ENCODE assay signal across 10 cellular contexts in the genomic region with DNA sequence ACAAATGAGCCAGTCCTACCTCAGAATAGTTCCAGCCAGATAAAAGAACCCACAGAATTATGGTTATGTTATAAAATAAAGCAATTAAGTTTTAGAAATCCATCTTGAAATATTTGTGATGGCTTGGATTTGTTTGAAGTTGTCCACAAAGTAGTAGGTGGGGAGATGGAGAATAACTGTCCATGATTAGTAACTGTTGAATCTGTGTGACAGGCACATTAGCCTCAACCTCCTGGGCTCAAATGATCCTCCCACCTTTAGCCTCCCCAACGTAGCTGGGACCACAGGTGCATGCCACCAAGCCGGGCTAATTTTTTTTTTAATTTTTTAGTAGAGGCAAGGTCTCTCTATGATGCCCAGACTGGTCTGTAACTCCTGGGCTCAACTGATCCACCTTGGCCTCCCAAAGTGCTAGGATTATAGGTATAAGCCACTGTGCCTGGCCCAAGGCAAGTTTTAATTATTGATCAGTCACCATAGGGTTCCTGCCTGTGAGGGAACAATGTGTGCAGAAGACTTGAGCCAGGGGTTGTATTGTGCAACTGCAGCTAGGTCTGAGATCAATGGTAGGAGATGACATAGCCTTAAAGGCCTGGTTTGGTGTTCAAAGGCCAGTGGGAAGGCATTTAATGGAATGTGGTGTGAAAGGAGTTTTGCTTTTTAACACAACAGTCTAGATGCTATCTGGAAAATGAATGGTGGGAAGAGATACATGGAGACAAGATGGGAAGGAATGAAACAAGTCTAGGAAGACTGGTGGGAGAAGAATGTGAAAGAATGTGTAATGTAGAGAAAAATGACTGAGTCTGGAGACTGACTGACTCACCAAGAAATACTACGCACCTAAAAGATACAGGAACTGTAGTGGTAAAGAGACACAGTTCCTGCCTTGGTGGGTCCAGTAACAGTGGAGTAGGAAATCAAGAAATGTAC. TPM values are rescaled to one million over a fixed set of nuclear protein-coding genes. Genes with fewer than 3 reads are reported as not detected.
DNase-seq lines count a peak whose midpoint lies in the region; ATAC-seq and TF ChIP-seq lines count a peak whose summit lies in the region.
"Had no signal": no experiment of that assay in that cellular context is flagged by ENCODE, and none has a peak within 500 bp of the region (broad histone marks: within the 10 kb centered on the region; RNA-seq: fewer than 3 reads in every experiment).

No MANE protein-coding gene starts in this region.

- peak overlapping the region; percentile 78 for H3K4me2 ChIP-seq in SU-DHL-6 (ENCODE audit: low read depth, low read length, poor library complexity, severe bottlenecking)

- peaks cover 27 to 98% (median 72%) of the 10 kb centered on the region in 3 donors for H3K4me1 ChIP-seq in esophagus squamous epithelium

- peaks cover 98% of the 10 kb centered on the region for H3K79me2 ChIP-seq in SU-DHL-6 (ENCODE audit: insufficient read depth, low read length)

- H3F3A ChIP-seq in SU-DHL-6 (ENCODE audit: insufficient read depth): peaks cover 76% of the 10 kb centered on the region

- H3K9me2 ChIP-seq in SU-DHL-6 (replicated peaks; ENCODE audit: insufficient read depth, low read length): no peaks in the 10 kb centered on the region

- peak; percentile 51 for ATAC-seq in activated CD4-positive, alpha-beta T cell treated with anti-CD3 and anti-CD28 coated beads for 36 hours
- peak; percentile 24 for ATAC-seq in stimulated activated naive CD8-positive, alpha-beta T cell treated with anti-CD3 and anti-CD28 coated beads, Interleukin-15, Interleukin-2, amounts not matched to agents 100 U/mL and 50 U/mL, for 24 hours
- no peak for ATAC-seq in HG02588 (IDR thresholded peaks at IDR 0.05; ENCODE audit: unreplicated experiment)

- no peaks in the 10 kb centered on the region for H3K27me3 ChIP-seq in SU-DHL-6 (ENCODE audit: low read length)
- no peaks in the 10 kb centered on the region for H3K27me3 ChIP-seq in esophagus squamous epithelium

- no peaks in the 10 kb centered on the region for H3K9me3 Mint-ChIP-seq in activated CD4-positive, alpha-beta T cell treated with anti-CD3 and anti-CD28 coated beads for 36 hours (ENCODE audit: low read depth)

- H3K4me3 ChIP-seq in SU-DHL-6 (ENCODE audit: insufficient read depth, low read length, poor library complexity, severe bottlenecking) (peak overlapping the region; percentile 93), esophagus squamous epithelium (no peak overlapping the region)
- H3K4me3 ChIP-seq: skin epidermis had no signal

- intact Hi-C loops in activated CD4-positive, alpha-beta T cell treated with anti-CD3 and anti-CD28 coated beads for 36 hours (cut with DNase I, micrococcal nuclease): loop anchor here (1.0 to 10.0 kb wide), 5 partner anchors 8 to 262 kb away; a partner anchor contains a TSS
- intact Hi-C loops in esophagus squamous epithelium (cut with DNase I): no loop called here

- 41 to 54% methylated on average over 3 of the region's 3 CpGs for WGBS in esophagus squamous epithelium, 2 donors

- H3K4me1 Mint-ChIP-seq in activated CD4-positive, alpha-beta T cell treated with anti-CD3 and anti-CD28 coated beads for 36 hours: peaks cover 65% of the 10 kb centered on the region

- peaks cover 38% of the 10 kb centered on the region for H4K20me1 ChIP-seq in SU-DHL-6 (ENCODE audit: low read depth, low read length)

- CTCF ChIA-PET in activated CD4-positive, alpha-beta T cell treated with anti-CD3 and anti-CD28 coated beads for 36 hours (lab: Charles Lee): interaction anchor here (0.6 to 1.5 kb wide), 4 partner anchors 9 to 194 kb away, joined by 3 to 4 read pairs (median 4); no protein-coding TSS in a partner anchor

- H3K27ac ChIP-seq in SU-DHL-6 (ENCODE audit: low read depth, low read length) (peak overlapping the region; percentile 90), esophagus squamous epithelium (peak overlapping the region in 3 of 4 donors; percentile 34 to 98 (median 98))

- H3K27me3 Mint-ChIP-seq in activated CD4-positive, alpha-beta T cell treated with anti-CD3 and anti-CD28 coated beads for 36 hours: no peaks in the 10 kb centered on the region

- no peak for DNase-seq in activated CD4-positive, alpha-beta T cell treated with anti-CD3 and anti-CD28 coated beads for 36 hours
- DNase-seq in activated CD4-positive, alpha-beta T cell treated with anti-CD3 and anti-CD28 coated beads, Interleukin-2, amount 50 U/mL, for 1 hour: no peak
- DNase-seq in esophagus squamous epithelium (lab: John Stamatoyannopoulos, UW) (no peak), COLO668 (lab: John Stamatoyannopoulos, UW; ENCODE audit: unreplicated experiment) (no peak), DMS79 (lab: John Stamatoyannopoulos, UW) (no peak)
- no peak for DNase-seq in stimulated activated naive CD8-positive, alpha-beta T cell treated with anti-CD3 and anti-CD28 coated beads, Interleukin-15, Interleukin-2, amounts not matched to agents 100 U/mL and 50 U/mL, for 24 hours
- DNase-seq: effector CD4-positive, alpha-beta T cell had no signal

- H3K36me3 ChIP-seq in SU-DHL-6 (ENCODE audit: low read length): peaks cover 44% of the 10 kb centered on the region
- peaks cover 0 to 36% (median 0%) of the 10 kb centered on the region in 3 donors for H3K36me3 ChIP-seq in esophagus squamous epithelium

- peaks cover 81% of the 10 kb centered on the region for H3K36me3 Mint-ChIP-seq in activated CD4-positive, alpha-beta T cell treated with anti-CD3 and anti-CD28 coated beads for 36 hours (ENCODE audit: low read depth)

- peak overlapping the region; percentile 96 for H3K27ac Mint-ChIP-seq in activated CD4-positive, alpha-beta T cell treated with anti-CD3 and anti-CD28 coated beads for 36 hours

- H3K9me3 ChIP-seq in SU-DHL-6 (ENCODE audit: insufficient read depth, low read length): no peaks in the 10 kb centered on the region
- no peaks in the 10 kb centered on the region for H3K9me3 ChIP-seq in esophagus squamous epithelium

- H3K4me3 Mint-ChIP-seq in activated CD4-positive, alpha-beta T cell treated with anti-CD3 and anti-CD28 coated beads for 36 hours: peak overlapping the region; percentile 99

- no peak for TF ChIP-seq POLR2A in esophagus squamous epithelium (IDR thresholded peaks at IDR 0.05)

- POLR2A ChIA-PET in activated CD4-positive, alpha-beta T cell treated with anti-CD3 and anti-CD28 coated beads for 36 hours (lab: Charles Lee): interaction anchor here (0.7 to 1.4 kb wide), 7 partner anchors 9 to 262 kb away, joined by 3 to 8 read pairs (median 4); no protein-coding TSS in a partner anchor

- peak overlapping the region; percentile 99 for H3K9ac ChIP-seq in SU-DHL-6 (ENCODE audit: low read length)

- no peak overlapping the region for H2AFZ ChIP-seq in SU-DHL-6 (ENCODE audit: low read depth, low read length, severe bottlenecking)

- TF ChIP-seq CTCF in SU-DHL-6 (IDR thresholded peaks at IDR 0.05; ENCODE audit: insufficient read depth, low read length, poor library complexity, severe bottlenecking): no peak
- no peak for TF ChIP-seq CTCF in esophagus squamous epithelium (IDR thresholded peaks at IDR 0.05)

RNA-seq across cellular contexts. Expression of a gene that starts 9.8 kb away (rescaled TPM):
- 100 to 1,000 TPM; 410 to 466 TPM for total RNA-seq in activated CD4-positive, alpha-beta T cell treated with anti-CD3 and anti-CD28 coated beads for 36 hours
- 100 to 1,000 TPM; 154 to 229 (median 189) TPM for total RNA-seq in esophagus squamous epithelium

RNA-seq across cellular contexts. Expression of a gene that starts 27.8 kb away (rescaled TPM):
- not detected for total RNA-seq in activated CD4-positive, alpha-beta T cell treated with anti-CD3 and anti-CD28 coated beads for 36 hours
- total RNA-seq in esophagus squamous epithelium: not detected

RNA-seq across cellular contexts. Expression of a gene that starts 37.7 kb away (rescaled TPM):
- 1 to 10 TPM; 1.8 to 2.3 TPM for total RNA-seq in activated CD4-positive, alpha-beta T cell treated with anti-CD3 and anti-CD28 coated beads for 36 hours
- total RNA-seq in esophagus squamous epithelium: 1 to 10 TPM; 1.7 to 4.6 (median 4.2) TPM
